7 cellular contexts compared by ENCODE assay signal in the genomic region with DNA sequence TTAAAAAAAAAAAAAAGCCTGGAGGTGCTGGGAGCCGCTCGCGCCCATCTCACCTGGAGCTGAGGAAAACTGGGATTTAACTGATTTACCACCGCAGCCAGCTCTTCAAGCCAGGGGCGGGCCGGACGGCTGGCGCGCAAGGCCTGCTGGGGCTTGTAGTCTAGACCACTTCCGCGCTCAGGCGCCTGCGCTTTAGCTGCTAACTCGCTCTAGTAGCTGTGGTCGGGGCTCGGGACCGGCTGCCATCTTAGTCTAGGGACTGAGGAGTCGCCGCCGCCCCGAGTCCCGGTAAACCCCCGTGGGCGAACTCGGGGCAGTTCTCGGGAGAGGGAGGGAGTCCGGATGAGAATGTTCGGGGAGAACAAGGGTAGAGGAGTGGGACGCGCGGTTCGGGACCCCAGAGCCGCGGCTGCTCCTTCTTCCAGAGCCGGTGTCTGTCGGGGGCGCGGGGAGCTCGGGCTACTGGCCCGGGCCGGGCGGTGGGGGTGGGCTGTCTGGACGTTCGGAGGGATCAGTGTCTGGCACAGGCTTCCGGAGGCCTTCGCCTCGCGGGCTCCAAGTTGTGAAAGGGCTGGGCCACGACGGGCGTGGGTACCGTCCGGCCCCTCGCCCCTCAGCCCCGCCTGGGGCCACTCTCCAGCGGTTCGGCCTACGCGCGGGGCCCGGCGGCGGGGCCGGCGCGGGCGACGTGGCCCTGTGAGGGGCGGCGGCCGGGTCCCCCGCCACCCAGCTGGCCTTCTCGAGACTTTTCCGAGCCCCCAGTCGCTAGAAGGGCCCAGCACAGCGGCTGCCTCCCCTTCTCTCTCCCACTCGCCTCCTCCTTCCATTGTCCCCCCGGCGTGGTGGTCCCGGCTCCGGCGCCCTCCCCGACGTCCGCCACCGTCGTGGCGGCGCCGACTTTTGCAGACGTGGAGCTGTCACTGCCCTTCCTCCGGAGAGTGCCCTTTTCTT. TPM values are rescaled to one million over a fixed set of nuclear protein-coding genes. Genes with fewer than 3 reads are reported as not detected.
DNase-seq lines count a peak whose midpoint lies in the region; ATAC-seq, FAIRE-seq and TF ChIP-seq lines count a peak whose summit lies in the region.

Gene ITCH (plus strand): TSS at position 212 of the 951 bp plus-strand sequence. CDS start 30,539 bp downstream, outside the sequence.

- H4K20me1 ChIP-seq in astrocyte (ENCODE audit: insufficient read depth, low read length), result peaks cover 42% of the 10 kb centered on the region

- peaks cover 23% of the 10 kb centered on the region for H3K36me3 Mint-ChIP-seq in T-helper 2 cell treated with Interferon-gamma antibody and Interleukin-4, amounts not matched to agents 5 μg/mL and 100 μg/mL, for 36 hours (ENCODE audit: low read depth)
- H3K36me3 Mint-ChIP-seq in astrocyte (ENCODE audit: low read depth, unreplicated experiment), result peaks cover 14% of the 10 kb centered on the region

- DNase-seq in NCI-H1930 (lab: John Stamatoyannopoulos, UW) (peak; percentile 93 to 97), astrocyte (ENCODE audit: low read depth) (peak; percentile 87), hepatic stellate cell (ENCODE audit: low spot score) (peak; percentile 98), renal cortical epithelial cell (ENCODE audit: low read depth) (peak; percentile 88)
- DNase-seq in T-helper 2 cell treated with Interferon-gamma antibody and Interleukin-4, amounts not matched to agents 5 μg/mL and 100 μg/mL, for 36 hours (ENCODE audit: low spot score), result peak; percentile 92

- H3K9me3 ChIP-seq in astrocyte (ENCODE audit: insufficient read depth, low read depth, low read length), result no peaks in the 10 kb centered on the region

- H3K4me3 ChIP-seq in astrocyte (ENCODE audit: insufficient read depth, low read depth, low read length), result peak within 1 kb of the TSS; percentile 79

- peak within 1 kb of the TSS; percentile 97 for H3K9ac ChIP-seq in astrocyte (ENCODE audit: low read length)

- H2AFZ ChIP-seq in astrocyte (ENCODE audit: low read depth, low read length), result peak within 1 kb of the TSS; percentile 91

- peak within 1 kb of the TSS; percentile 89 for H3K27ac ChIP-seq in astrocyte (ENCODE audit: low read depth, low read length)

- no peaks in the 10 kb centered on the region for H3K27me3 Mint-ChIP-seq in T-helper 2 cell treated with Interferon-gamma antibody and Interleukin-4, amounts not matched to agents 5 μg/mL and 100 μg/mL, for 36 hours (ENCODE audit: low read depth)
- no peaks in the 10 kb centered on the region for H3K27me3 Mint-ChIP-seq in astrocyte (ENCODE audit: low read depth, unreplicated experiment)

- H3K27me3 ChIP-seq in astrocyte (ENCODE audit: insufficient read depth, low read length), result no peaks in the 10 kb centered on the region

- H3K4me1 ChIP-seq in astrocyte (ENCODE audit: insufficient read depth, low read length), result peaks cover 12% of the 10 kb centered on the region

- H3K9me3 Mint-ChIP-seq in T-helper 2 cell treated with Interferon-gamma antibody and Interleukin-4, amounts not matched to agents 5 μg/mL and 100 μg/mL, for 36 hours, result no peaks in the 10 kb centered on the region
- no peaks in the 10 kb centered on the region for H3K9me3 Mint-ChIP-seq in astrocyte (ENCODE audit: unreplicated experiment)

- no peak for TF ChIP-seq CTCF in astrocyte (IDR thresholded peaks at IDR 0.05; ENCODE audit: insufficient read depth, low read depth, low read length)

- no peaks in the 10 kb centered on the region for H3K36me3 ChIP-seq in astrocyte (ENCODE audit: insufficient read depth, low read length)

- H3K4me1 Mint-ChIP-seq in T-helper 2 cell treated with Interferon-gamma antibody and Interleukin-4, amounts not matched to agents 5 μg/mL and 100 μg/mL, for 36 hours (ENCODE audit: low read depth), result peaks cover 32% of the 10 kb centered on the region
- H3K4me1 Mint-ChIP-seq in astrocyte (ENCODE audit: low read depth, unreplicated experiment), result peaks cover 22% of the 10 kb centered on the region

- no peak for FAIRE-seq in astrocyte (lab: Jason Lieb, UNC)

- peak within 1 kb of the TSS; percentile 98 for H3K27ac Mint-ChIP-seq in T-helper 2 cell treated with Interferon-gamma antibody and Interleukin-4, amounts not matched to agents 5 μg/mL and 100 μg/mL, for 36 hours
- H3K27ac Mint-ChIP-seq in astrocyte (ENCODE audit: unreplicated experiment), result peak within 1 kb of the TSS; percentile 100

- peak within 1 kb of the TSS; percentile 91 for H3K4me3 Mint-ChIP-seq in T-helper 2 cell treated with Interferon-gamma antibody and Interleukin-4, amounts not matched to agents 5 μg/mL and 100 μg/mL, for 36 hours
- H3K4me3 Mint-ChIP-seq in astrocyte (ENCODE audit: unreplicated experiment), result peak within 1 kb of the TSS; percentile 100

- H3K79me2 ChIP-seq in astrocyte (ENCODE audit: insufficient read depth, low read length), result peaks cover 53% of the 10 kb centered on the region

- peak; percentile 95 for ATAC-seq in GM18502 (IDR thresholded peaks at IDR 0.05; ENCODE audit: poor library complexity, unreplicated experiment)
- ATAC-seq in HG02970 (IDR thresholded peaks at IDR 0.05; ENCODE audit: low FRiP score, unreplicated experiment), result peak; percentile 94

- peak within 1 kb of the TSS; percentile 93 for H3K4me2 ChIP-seq in astrocyte (ENCODE audit: low read length)

RNA-seq across cellular contexts. Expression of gene ITCH, which starts in this region (rescaled TPM):
- total RNA-seq in astrocyte (73.6 and 79.0 TPM in 2 replicates), renal cortical epithelial cell (105 and 113 TPM in 2 replicates)

Comparison
In these comparisons a context has a peak if more than half of its experiments do, and no peak if none do; other contexts are left out.
1. Peak in every context shown above with its lines: DNase-seq, ATAC-seq, H3K4me3 ChIP-seq and H3K27ac ChIP-seq.